In the genomic region with DNA sequence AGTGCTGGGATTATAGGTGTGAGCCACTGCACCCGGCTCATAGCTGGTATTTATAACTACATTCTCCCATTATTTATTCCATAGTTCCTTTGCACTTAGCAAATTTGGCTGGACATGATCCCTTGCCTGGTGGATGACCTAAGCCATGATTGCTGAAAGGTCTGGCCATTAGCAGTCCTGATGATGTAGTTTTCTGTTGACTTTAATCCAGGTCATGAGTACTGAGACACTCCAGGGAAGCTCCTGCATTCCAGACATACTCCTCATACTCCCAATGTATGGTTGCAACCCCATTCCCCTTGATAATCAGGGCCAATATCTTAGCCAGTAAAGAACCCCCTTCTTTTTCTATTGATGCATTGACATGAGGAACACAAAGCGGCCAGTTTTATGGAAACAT, we compare ENCODE assay signal across 23 cellular contexts. TPM values are rescaled to one million over a fixed set of nuclear protein-coding genes. Genes with fewer than 3 reads are reported as not detected.
DNase-seq lines count a peak whose midpoint lies in the region; ATAC-seq, FAIRE-seq and TF ChIP-seq lines count a peak whose summit lies in the region.
"Had no signal": no experiment of that assay in that cellular context is flagged by ENCODE, and none has a peak within 500 bp of the region (broad histone marks: within the 10 kb centered on the region; RNA-seq: fewer than 3 reads in every experiment).

No MANE protein-coding gene starts in this region.

- no peak overlapping the region for H3K4me2 ChIP-seq in astrocyte (ENCODE audit: low read length)

- no peak overlapping the region for H2AFZ ChIP-seq in astrocyte (ENCODE audit: low read depth, low read length)

- H4K20me1 ChIP-seq in astrocyte (ENCODE audit: insufficient read depth, low read length), result no peaks in the 10 kb centered on the region

- peaks cover 1% of the 10 kb centered on the region for H3K27me3 Mint-ChIP-seq in astrocyte (ENCODE audit: low read depth, unreplicated experiment)
- H3K27me3 Mint-ChIP-seq in activated CD4-positive, alpha-beta T cell treated with anti-CD3 and anti-CD28 coated beads for 36 hours, result peaks cover 4% of the 10 kb centered on the region

- H3K27me3 ChIP-seq in astrocyte (ENCODE audit: insufficient read depth, low read length), result no peaks in the 10 kb centered on the region
- H3K27me3 ChIP-seq: foreskin keratinocyte, neutrophil, tibial nerve had no signal

- peaks cover 19% of the 10 kb centered on the region for H3K9me3 Mint-ChIP-seq in astrocyte (ENCODE audit: unreplicated experiment)
- H3K9me3 Mint-ChIP-seq in activated CD4-positive, alpha-beta T cell treated with anti-CD3 and anti-CD28 coated beads for 36 hours (ENCODE audit: low read depth), result peaks cover 15% of the 10 kb centered on the region

- CTCF ChIA-PET in activated CD4-positive, alpha-beta T cell treated with anti-CD3 and anti-CD28 coated beads for 36 hours (lab: Charles Lee), result interaction anchor here (0.5 to 1.2 kb wide), 2 partner anchors 22 to 239 kb away, joined by 3 read pairs; no protein-coding TSS in a partner anchor

- no peak for TF ChIP-seq CTCF in astrocyte (IDR thresholded peaks at IDR 0.05; ENCODE audit: insufficient read depth, low read depth, low read length)

- H3K79me2 ChIP-seq in astrocyte (ENCODE audit: insufficient read depth, low read length), result no peaks in the 10 kb centered on the region

- no peak overlapping the region for H3K4me3 Mint-ChIP-seq in astrocyte (ENCODE audit: unreplicated experiment)
- no peak overlapping the region for H3K4me3 Mint-ChIP-seq in activated CD4-positive, alpha-beta T cell treated with anti-CD3 and anti-CD28 coated beads for 36 hours
- H3K4me3 Mint-ChIP-seq: CD4-positive, alpha-beta T cell; stimulated activated effector memory CD8-positive, alpha-beta T cell treated with anti-CD3 and anti-CD28 coated beads, Interleukin-12 subunit alpha, Interleukin-12 subunit beta, amount 100 ng/mL, for 72 hours had no signal

- no peak for TF ChIP-seq POLR2A in H54 (IDR thresholded peaks at IDR 0.05; ENCODE audit: low read depth, low read length)

- POLR2A ChIA-PET in activated CD4-positive, alpha-beta T cell treated with anti-CD3 and anti-CD28 coated beads for 36 hours (lab: Charles Lee), result no interaction called here

- H3K9ac ChIP-seq in astrocyte (ENCODE audit: low read length), result no peak overlapping the region

- intact Hi-C loops in activated CD4-positive, alpha-beta T cell treated with anti-CD3 and anti-CD28 coated beads for 36 hours (cut with DNase I, micrococcal nuclease), result no loop called here

- peaks cover 4% of the 10 kb centered on the region for H3K9me3 ChIP-seq in astrocyte (ENCODE audit: insufficient read depth, low read depth, low read length)

- no peak for ATAC-seq in HG03025 (IDR thresholded peaks at IDR 0.05; ENCODE audit: low FRiP score, unreplicated experiment)
- no peak for ATAC-seq in GM19395 (IDR thresholded peaks at IDR 0.05; ENCODE audit: unreplicated experiment)
- ATAC-seq in activated CD4-positive, alpha-beta T cell treated with anti-CD3 and anti-CD28 coated beads for 36 hours, result no peak
- ATAC-seq: foreskin keratinocyte; HCT116; stimulated activated effector memory CD8-positive, alpha-beta T cell treated with anti-CD3 and anti-CD28 coated beads, Interleukin-12 subunit alpha, Interleukin-12 subunit beta, amount 100 ng/mL, for 72 hours had no signal

- H3K4me3 ChIP-seq in astrocyte (ENCODE audit: insufficient read depth, low read depth, low read length), result no peak overlapping the region
- H3K4me3 ChIP-seq: left ventricle myocardium inferior, tibial nerve had no signal

- H3K4me1 ChIP-seq in astrocyte (ENCODE audit: insufficient read depth, low read length), result peaks cover 10% of the 10 kb centered on the region
- H3K4me1 ChIP-seq: left ventricle myocardium inferior, tibial nerve had no signal

- no peak overlapping the region for H3K27ac ChIP-seq in astrocyte (ENCODE audit: low read depth, low read length)
- H3K27ac ChIP-seq: foreskin keratinocyte, left ventricle myocardium inferior, neutrophil, tibial nerve had no signal

- no peaks in the 10 kb centered on the region for H3K36me3 ChIP-seq in astrocyte (ENCODE audit: insufficient read depth, low read length)
- H3K36me3 ChIP-seq: neutrophil, tibial nerve had no signal

- DNase-seq in AG08395 (ENCODE audit: low spot score) (peak; percentile 59), HT1080 (ENCODE audit: low read depth) (peak; percentile 46), astrocyte (ENCODE audit: low read depth) (peak; percentile 67), kidney glomerular epithelial cell (lab: John Stamatoyannopoulos, UW) (peak; percentile 35), H54 (ENCODE audit: insufficient read length, low spot score) (no peak)
- no peak for DNase-seq in activated CD4-positive, alpha-beta T cell treated with anti-CD3 and anti-CD28 coated beads for 36 hours
- DNase-seq: activated gamma-delta T cell treated with Interleukin-2 at 50 U/mL for 16 hours; aorta; CD4-positive, alpha-beta T cell; DMS53; left ventricle myocardium inferior; NCI-H1417 treated with DMSO at 0.1 percent for 48 hours; NCI-H2171 treated with DMSO at 0.1 percent for 48 hours; retina; stimulated activated CD4-positive, alpha-beta T cell treated with anti-CD3 and anti-CD28 coated beads, Interleukin-15, amount 100 ng/mL, for 24 hours had no signal

- peak overlapping the region; percentile 79 for H3K27ac Mint-ChIP-seq in astrocyte (ENCODE audit: unreplicated experiment)
- H3K27ac Mint-ChIP-seq in activated CD4-positive, alpha-beta T cell treated with anti-CD3 and anti-CD28 coated beads for 36 hours, result no peak overlapping the region
- H3K27ac Mint-ChIP-seq: CD4-positive, alpha-beta T cell; stimulated activated effector memory CD8-positive, alpha-beta T cell treated with anti-CD3 and anti-CD28 coated beads, Interleukin-12 subunit alpha, Interleukin-12 subunit beta, amount 100 ng/mL, for 72 hours had no signal

- peaks cover 22% of the 10 kb centered on the region for H3K4me1 Mint-ChIP-seq in astrocyte (ENCODE audit: low read depth, unreplicated experiment)
- no peaks in the 10 kb centered on the region for H3K4me1 Mint-ChIP-seq in activated CD4-positive, alpha-beta T cell treated with anti-CD3 and anti-CD28 coated beads for 36 hours
- H3K4me1 Mint-ChIP-seq: stimulated activated effector memory CD8-positive, alpha-beta T cell treated with anti-CD3 and anti-CD28 coated beads, Interleukin-12 subunit alpha, Interleukin-12 subunit beta, amount 100 ng/mL, for 72 hours had no signal

- FAIRE-seq in astrocyte (lab: Jason Lieb, UNC) (no peak), H54 (lab: Jason Lieb, UNC) (no peak)
- FAIRE-seq: GM18507 had no signal

- H3K36me3 Mint-ChIP-seq in astrocyte (ENCODE audit: low read depth, unreplicated experiment), result peaks cover 7% of the 10 kb centered on the region
- H3K36me3 Mint-ChIP-seq in activated CD4-positive, alpha-beta T cell treated with anti-CD3 and anti-CD28 coated beads for 36 hours (ENCODE audit: low read depth), result no peaks in the 10 kb centered on the region
- H3K36me3 Mint-ChIP-seq: stimulated activated effector memory CD8-positive, alpha-beta T cell treated with anti-CD3 and anti-CD28 coated beads, Interleukin-12 subunit alpha, Interleukin-12 subunit beta, amount 100 ng/mL, for 72 hours had no signal

RNA-seq across cellular contexts. Expression of gene MGST2, which starts 24.4 kb away (rescaled TPM):
- total RNA-seq in HT1080 (2014; rRNA removed; shearing (Covaris generic)), result 0.68 TPM in 1 of 2 replicates, not detected in the other
- 0.49 and 1.1 TPM in 2 replicates for polyA plus RNA-seq in HT1080 (2015; cell fraction: cytosol; rRNA removed)
- polyA plus RNA-seq in HT1080 (2015; cell fraction: nucleus; rRNA removed), result not detected in 2 replicates
- 16.5 and 17.6 TPM in 2 replicates for total RNA-seq in astrocyte
- 10 to 100 TPM; 28.9 to 32.8 TPM for total RNA-seq in activated CD4-positive, alpha-beta T cell treated with anti-CD3 and anti-CD28 coated beads for 36 hours

Comparison
In these comparisons a context has a peak if more than half of its experiments do, and no peak if none do; other contexts are left out.
1. DNase-seq: peak in AG08395 (single experiment), HT1080 (single experiment), astrocyte (single experiment) and kidney glomerular epithelial cell (single experiment); none in H54 (single experiment) and activated CD4-positive, alpha-beta T cell treated with anti-CD3 and anti-CD28 coated beads for 36 hours (single experiment).
2. RNA of gene MGST2, which starts 24.4 kb away (total RNA-seq): 28.9 to 32.8 TPM in activated CD4-positive, alpha-beta T cell treated with anti-CD3 and anti-CD28 coated beads for 36 hours and 16.5 to 17.6 TPM in astrocyte; 0.68 TPM in HT1080; every median in the first group is over 10 times any median in the second.